15 cellular contexts compared by ENCODE assay signal in genomic region chr10:8331387-8331786, GRCh38.
DNase-seq lines count a peak whose midpoint lies in the region; ATAC-seq, FAIRE-seq and TF ChIP-seq lines count a peak whose summit lies in the region.
"Had no signal": no experiment of that assay in that cellular context is flagged by ENCODE, and none has a peak within 500 bp of the region (broad histone marks: within the 10 kb centered on the region; RNA-seq: fewer than 3 reads in every experiment).

No MANE protein-coding gene starts in this region.

- intact Hi-C loops in activated CD4-positive, alpha-beta memory T cell treated with anti-CD3 and anti-CD28 coated beads for 36 hours (cut with micrococcal nuclease): loop anchor here (5.0 to 10.0 kb wide), 3 partner anchors 243 to 753 kb away; no protein-coding TSS in a partner anchor

- CTCF ChIA-PET in activated CD4-positive, alpha-beta memory T cell treated with anti-CD3 and anti-CD28 coated beads for 36 hours (lab: Charles Lee): interaction anchor here (0.6 to 2.0 kb wide), 5 partner anchors 34 to 271 kb away, joined by 3 to 7 read pairs (median 4); no protein-coding TSS in a partner anchor

- no peaks in the 10 kb centered on the region for H3K9me3 Mint-ChIP-seq in activated CD4-positive, alpha-beta memory T cell treated with anti-CD3 and anti-CD28 coated beads for 36 hours
- H3K9me3 Mint-ChIP-seq in brain: no peaks in the 10 kb centered on the region

- TF ChIP-seq POLR2A in GM12892 (IDR thresholded peaks at IDR 0.05; ENCODE audit: low read depth, low read length): no peak

- H3K27me3 Mint-ChIP-seq in activated CD4-positive, alpha-beta memory T cell treated with anti-CD3 and anti-CD28 coated beads for 36 hours: no peaks in the 10 kb centered on the region
- peaks cover 19% of the 10 kb centered on the region for H3K27me3 Mint-ChIP-seq in brain

- TF ChIP-seq CTCF in brain (conservative IDR thresholded peaks at IDR 0.05): no peak

- DNase-seq in activated naive CD4-positive, alpha-beta T cell treated with Interleukin-2 at 50 U/mL for 16 hours: peak; percentile 35
- no peak for DNase-seq in activated naive CD4-positive, alpha-beta T cell treated with anti-CD3 and anti-CD28 coated beads, Interleukin-2, amount 50 U/mL, for 16 hours
- peak; percentile 32 for DNase-seq in activated CD4-positive, alpha-beta memory T cell treated with anti-CD3 and anti-CD28 coated beads for 36 hours
- DNase-seq in stimulated activated naive CD4-positive, alpha-beta T cell (lab: John Stamatoyannopoulos, UW): peak in 4 of 6 experiments; percentile 2 to 41 (median 32)
- DNase-seq in GM12892 (ENCODE audit: insufficient read length): no peak
- DNase-seq: aorta, Caco-2, HCEC 1CT, MG63, NCI-H2171 had no signal

- ATAC-seq in GM19467 (IDR thresholded peaks at IDR 0.05; ENCODE audit: unreplicated experiment) (no peak), HG02973 (IDR thresholded peaks at IDR 0.05; ENCODE audit: unreplicated experiment) (no peak)

- POLR2A ChIA-PET in activated CD4-positive, alpha-beta memory T cell treated with anti-CD3 and anti-CD28 coated beads for 36 hours (lab: Charles Lee): interaction anchor here (0.6 to 2.3 kb wide), 7 partner anchors 71 to 636 kb away, joined by 3 to 20 read pairs (median 4); no protein-coding TSS in a partner anchor

- peak overlapping the region; percentile 79 for H3K27ac Mint-ChIP-seq in activated CD4-positive, alpha-beta memory T cell treated with anti-CD3 and anti-CD28 coated beads for 36 hours
- no peak overlapping the region for H3K27ac Mint-ChIP-seq in brain
- H3K27ac Mint-ChIP-seq: type B pancreatic cell had no signal

- FAIRE-seq in GM12892 (lab: Jason Lieb, UNC): no peak
- FAIRE-seq: A204.1 had no signal

- no peaks in the 10 kb centered on the region for H3K36me3 Mint-ChIP-seq in activated CD4-positive, alpha-beta memory T cell treated with anti-CD3 and anti-CD28 coated beads for 36 hours
- H3K36me3 Mint-ChIP-seq in brain: no peaks in the 10 kb centered on the region
- H3K36me3 Mint-ChIP-seq: type B pancreatic cell had no signal

- H3K4me1 Mint-ChIP-seq in activated CD4-positive, alpha-beta memory T cell treated with anti-CD3 and anti-CD28 coated beads for 36 hours (ENCODE audit: low read depth): peaks cover 71% of the 10 kb centered on the region
- peaks cover 11% of the 10 kb centered on the region for H3K4me1 Mint-ChIP-seq in brain

- peak overlapping the region; percentile 72 for H3K4me3 Mint-ChIP-seq in activated CD4-positive, alpha-beta memory T cell treated with anti-CD3 and anti-CD28 coated beads for 36 hours
- peak overlapping the region in 4 of 5 experiments; percentile 24 to 81 (median 39) for H3K4me3 Mint-ChIP-seq in brain

Comparison
In these comparisons a context has a peak if more than half of its experiments do, and no peak if none do; other contexts are left out.
1. DNase-seq: peak in activated naive CD4-positive, alpha-beta T cell treated with Interleukin-2 at 50 U/mL for 16 hours (single experiment), activated CD4-positive, alpha-beta memory T cell treated with anti-CD3 and anti-CD28 coated beads for 36 hours (single experiment) and stimulated activated naive CD4-positive, alpha-beta T cell (4 of 6); none in activated naive CD4-positive, alpha-beta T cell treated with anti-CD3 and anti-CD28 coated beads, Interleukin-2, amount 50 U/mL, for 16 hours (single experiment) and GM12892 (single experiment).